In genomic region chr10:1366277-1366676, GRCh38 we compare ENCODE assay signal across 22 cellular contexts.
DNase-seq lines count a peak whose midpoint lies in the region; ATAC-seq, FAIRE-seq and TF ChIP-seq lines count a peak whose summit lies in the region.
"Had no signal": no experiment of that assay in that cellular context is flagged by ENCODE, and none has a peak within 500 bp of the region (broad histone marks: within the 10 kb centered on the region; RNA-seq: fewer than 3 reads in every experiment).

No MANE protein-coding gene starts in this region.

- no peak for FAIRE-seq in small intestine (lab: Jason Lieb, UNC)
- FAIRE-seq: GM19239, H54 had no signal

- no peaks in the 10 kb centered on the region for H3K36me3 ChIP-seq in esophagus muscularis mucosa
- no peaks in the 10 kb centered on the region for H3K36me3 ChIP-seq in small intestine (ENCODE audit: control insufficient read depth in 2 of 2, insufficient read depth in 2 of 2, low read length in 2 of 2)

- H3K4me3 ChIP-seq in esophagus muscularis mucosa (no peak overlapping the region), small intestine (ENCODE audit: low read depth in 1 of 2, low read length in 2 of 2) (no peak overlapping the region)

- TF ChIP-seq EP300 in esophagus muscularis mucosa (IDR thresholded peaks at IDR 0.05) = no peak

- intact Hi-C loops in esophagus muscularis mucosa (cut with DNase I) = no loop called here

- peak; percentile 30 for DNase-seq in activated CD8-positive, alpha-beta memory T cell treated with anti-CD3 and anti-CD28 coated beads for 24 hours
- no peak for DNase-seq in activated CD8-positive, alpha-beta memory T cell treated with anti-CD3 and anti-CD28 coated beads, Interleukin-2, amount 10 ng/mL, durations not matched to agents 7 days and 5 days
- peak; percentile 2 for DNase-seq in GM03348 (ENCODE audit: low spot score)
- DNase-seq in esophagus muscularis mucosa (ENCODE audit: extremely low spot score) = peak; percentile 70
- DNase-seq in small intestine = peak; percentile 85
- DNase-seq in globus pallidus (ENCODE audit: low spot score) = no peak
- DNase-seq in NCI-H526 treated with DMSO at 0.1 percent for 48 hours (lab: John Stamatoyannopoulos, UW) = no peak
- DNase-seq in stimulated activated CD4-positive, alpha-beta T cell treated with anti-CD3 and anti-CD28 coated beads, Interleukin-2, amount 100 ng/mL, for 48 hours = no peak
- DNase-seq: Calu3, DMS153, DND-41, MM.1S, NCI-H2029, NCI-H446, NCI-H524 treated with DMSO at 0.1 percent for 48 hours, Right ventricle myocardium superior, RPMI8226 had no signal

- no peak for TF ChIP-seq POLR2A in esophagus muscularis mucosa (IDR thresholded peaks at IDR 0.05; ENCODE audit: low read depth)

- no peak for ATAC-seq in activated CD8-positive, alpha-beta memory T cell treated with anti-CD3 and anti-CD28 coated beads, Interleukin-2, amount 10 ng/mL, durations not matched to agents 7 days and 5 days

- 74% methylated on average over 6 of the region's 6 CpGs for WGBS in esophagus muscularis mucosa
- 14 to 59% (median 38%) methylated on average over 6 of the region's 6 CpGs for WGBS in small intestine, 3 donors

- no peaks in the 10 kb centered on the region for H3K9me3 ChIP-seq in esophagus muscularis mucosa
- H3K9me3 ChIP-seq in small intestine (ENCODE audit: control insufficient read depth, low read depth) = no peaks in the 10 kb centered on the region

- H3K27ac ChIP-seq in esophagus muscularis mucosa (replicated peaks in 1 of 4) (no peak overlapping the region), small intestine (ENCODE audit: low read depth in 1 of 2, low read length in 1 of 2) (no peak overlapping the region)
- H3K27ac ChIP-seq: HL-60, KMS-11 had no signal

- no peak for TF ChIP-seq CTCF in esophagus muscularis mucosa (IDR thresholded peaks at IDR 0.05)

- no peaks in the 10 kb centered on the region for H3K9me3 Mint-ChIP-seq in activated CD8-positive, alpha-beta memory T cell treated with anti-CD3 and anti-CD28 coated beads, Interleukin-2, amount 10 ng/mL, durations not matched to agents 7 days and 5 days (ENCODE audit: low read depth)

- no peak overlapping the region for H3K27ac Mint-ChIP-seq in activated CD8-positive, alpha-beta memory T cell treated with anti-CD3 and anti-CD28 coated beads, Interleukin-2, amount 10 ng/mL, durations not matched to agents 7 days and 5 days
- H3K27ac Mint-ChIP-seq: IgD-negative memory B cell had no signal

- CTCF ChIA-PET in activated CD8-positive, alpha-beta memory T cell treated with anti-CD3 and anti-CD28 coated beads, Interleukin-2, amount 10 ng/mL, durations not matched to agents 7 days and 5 days (lab: Charles Lee) = interaction anchor here (1.3 kb wide), 1 partner anchor 11 kb away, joined by 3 read pairs; no protein-coding TSS in a partner anchor

- peaks cover 0 to under 1% (median 0%) of the 10 kb centered on the region in 4 donors for H3K4me1 ChIP-seq in esophagus muscularis mucosa
- peaks cover 0 to 3% of the 10 kb centered on the region in 2 donors for H3K4me1 ChIP-seq in small intestine (ENCODE audit: control insufficient read depth in 2 of 2, insufficient read depth in 1 of 2, low read depth in 1 of 2, low read length in 1 of 2)

- H3K27me3 ChIP-seq in esophagus muscularis mucosa (peaks cover 0 to 39% (median 0%) of the 10 kb centered on the region in 4 donors), small intestine (ENCODE audit: control insufficient read depth in 2 of 2, insufficient read depth in 2 of 2, low read length in 2 of 2) (no peaks in the 10 kb centered on the region)

- peaks cover 35% of the 10 kb centered on the region for H3K27me3 Mint-ChIP-seq in activated CD8-positive, alpha-beta memory T cell treated with anti-CD3 and anti-CD28 coated beads, Interleukin-2, amount 10 ng/mL, durations not matched to agents 7 days and 5 days

- H3K36me3 Mint-ChIP-seq in activated CD8-positive, alpha-beta memory T cell treated with anti-CD3 and anti-CD28 coated beads, Interleukin-2, amount 10 ng/mL, durations not matched to agents 7 days and 5 days = no peaks in the 10 kb centered on the region

- no peaks in the 10 kb centered on the region for H3K4me1 Mint-ChIP-seq in activated CD8-positive, alpha-beta memory T cell treated with anti-CD3 and anti-CD28 coated beads, Interleukin-2, amount 10 ng/mL, durations not matched to agents 7 days and 5 days

- H3K4me3 Mint-ChIP-seq in activated CD8-positive, alpha-beta memory T cell treated with anti-CD3 and anti-CD28 coated beads, Interleukin-2, amount 10 ng/mL, durations not matched to agents 7 days and 5 days = no peak overlapping the region
- H3K4me3 Mint-ChIP-seq: IgD-negative memory B cell had no signal

Comparison
In these comparisons a context has a peak if more than half of its experiments do, and no peak if none do; other contexts are left out.
1. DNase-seq: peak in activated CD8-positive, alpha-beta memory T cell treated with anti-CD3 and anti-CD28 coated beads for 24 hours (single experiment), GM03348 (single experiment), esophagus muscularis mucosa (single experiment) and small intestine (single experiment); none in activated CD8-positive, alpha-beta memory T cell treated with anti-CD3 and anti-CD28 coated beads, Interleukin-2, amount 10 ng/mL, durations not matched to agents 7 days and 5 days (single experiment), globus pallidus (single experiment), NCI-H526 treated with DMSO at 0.1 percent for 48 hours (single experiment) and stimulated activated CD4-positive, alpha-beta T cell treated with anti-CD3 and anti-CD28 coated beads, Interleukin-2, amount 100 ng/mL, for 48 hours (0 of 2).